In the genomic region with DNA sequence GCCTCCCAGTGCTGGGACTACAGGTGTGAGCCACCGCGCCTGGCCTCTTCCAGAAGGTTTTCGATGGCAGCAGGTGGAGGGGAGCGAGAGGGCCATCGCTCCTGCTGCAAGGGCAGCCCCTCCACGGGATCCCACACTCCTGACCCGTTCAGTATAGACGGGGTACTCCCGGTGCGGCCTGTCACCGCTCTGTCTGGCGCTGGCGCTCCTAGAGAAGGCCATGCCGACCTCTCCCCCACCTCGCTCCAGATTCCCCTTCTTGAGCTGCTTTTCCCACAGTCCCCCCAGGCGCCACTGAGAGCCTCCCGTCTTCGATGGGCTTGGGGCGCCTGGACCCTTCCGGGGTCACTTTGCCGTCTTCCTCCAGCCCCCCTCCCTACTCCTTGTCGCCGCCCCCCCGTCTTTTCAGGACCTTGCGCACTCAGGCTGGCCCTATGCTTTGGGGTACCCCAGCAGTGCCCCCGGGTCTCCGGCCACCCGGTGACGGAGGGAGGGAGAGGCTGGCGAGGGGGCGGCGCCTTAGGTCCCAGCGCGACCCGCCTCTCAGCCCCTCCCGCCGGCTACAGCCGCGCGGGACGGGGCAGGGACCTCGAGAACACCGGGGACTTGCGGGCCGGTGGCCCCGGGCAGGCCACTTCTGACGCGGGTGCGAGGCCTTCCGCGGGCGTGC, we compare ENCODE assay signal across 11 cellular contexts. TPM values are rescaled to one million over a fixed set of nuclear protein-coding genes. Genes with fewer than 3 reads are reported as not detected.
DNase-seq lines count a peak whose midpoint lies in the region; ATAC-seq and TF ChIP-seq lines count a peak whose summit lies in the region.
"Had no signal": no experiment of that assay in that cellular context is flagged by ENCODE, and none has a peak within 500 bp of the region (broad histone marks: within the 10 kb centered on the region; RNA-seq: fewer than 3 reads in every experiment).

No MANE protein-coding gene starts in this region.

- DNase-seq in IMR-90 (no peak), endothelial cell (ENCODE audit: low spot score) (no peak), mesothelial cell of epicardium (ENCODE audit: low spot score in 2 of 2, unreplicated experiment in 2 of 2) (no peak), tibial artery (no peak), NCI-H2171 treated with DMSO at 0.1 percent for 48 hours (lab: John Stamatoyannopoulos, UW) (no peak)
- DNase-seq: NCI-H774; stimulated activated CD4-positive, alpha-beta T cell treated with anti-CD3 and anti-CD28 coated beads, Interleukin-1b, Interleukin-23, amount 100 ng/mL, for 48 hours; WERI-Rb-1 had no signal

- no peak overlapping the region for H3K56ac ChIP-seq in IMR-90 (ENCODE audit: extremely low read depth, insufficient read depth, low read length)

- no peak overlapping the region for H4K91ac ChIP-seq in IMR-90 (ENCODE audit: insufficient read depth, low read depth, low read length)

- no peak for TF ChIP-seq CTCF in IMR-90 (conservative IDR thresholded peaks at IDR 0.05; ENCODE audit: low read depth, low read length)
- no peak for TF ChIP-seq CTCF in endothelial cell (IDR thresholded peaks at IDR 0.05; ENCODE audit: unreplicated experiment)
- no peak for TF ChIP-seq CTCF in mesothelial cell of epicardium (IDR thresholded peaks at IDR 0.05; ENCODE audit: unreplicated experiment)
- no peak for TF ChIP-seq CTCF in tibial artery (IDR thresholded peaks at IDR 0.05)

- H4K5ac ChIP-seq in IMR-90 (ENCODE audit: low read depth, low read length), result no peak overlapping the region

- H3K27me3 Mint-ChIP-seq in endothelial cell (ENCODE audit: unreplicated experiment) (peaks cover 3% of the 10 kb centered on the region), mesothelial cell of epicardium (ENCODE audit: low read depth) (no peaks in the 10 kb centered on the region)

- 39% methylated on average over 27 of the region's 52 CpGs; no CpG with 5 or more reads in 1 of the 2 experiments for WGBS in IMR-90 (ENCODE audit: extremely low coverage in 2 of 2, insufficient read length in 1 of 2), 2 experiments

- H2AK5ac ChIP-seq in IMR-90 (ENCODE audit: low read depth, low read length), result peak overlapping the region; percentile 30; the same call in 1 of the 2 replicates

- no peak overlapping the region for H2BK20ac ChIP-seq in IMR-90 (ENCODE audit: low read depth, low read length)

- H3K9me3 Mint-ChIP-seq in endothelial cell (ENCODE audit: unreplicated experiment) (no peaks in the 10 kb centered on the region), mesothelial cell of epicardium (no peaks in the 10 kb centered on the region)

- no peaks in the 10 kb centered on the region for H3K9me3 ChIP-seq in IMR-90 (ENCODE audit: control insufficient read depth, insufficient read depth, low read length)
- no peaks in the 10 kb centered on the region for H3K9me3 ChIP-seq in tibial artery

- H3K4me1 ChIP-seq in IMR-90 (ENCODE audit: control insufficient read depth, insufficient read depth, low read length), result peaks cover 21% of the 10 kb centered on the region
- peaks cover 14 to 42% (median 35%) of the 10 kb centered on the region in 4 donors for H3K4me1 ChIP-seq in tibial artery

- H3K79me1 ChIP-seq in IMR-90 (ENCODE audit: low read depth in 1 of 2, low read length in 2 of 2), result peaks cover 4 to 20% of the 10 kb centered on the region in 2 experiments

- no peak overlapping the region for H3K4ac ChIP-seq in IMR-90 (ENCODE audit: low read depth, low read length)

- H3K4me1 Mint-ChIP-seq in endothelial cell (ENCODE audit: unreplicated experiment), result peaks cover 8% of the 10 kb centered on the region
- H3K4me1 Mint-ChIP-seq in mesothelial cell of epicardium, result peaks cover 20% of the 10 kb centered on the region

- H3K27ac ChIP-seq in IMR-90 (ENCODE audit: insufficient read depth, low read length), result no peak overlapping the region
- H3K27ac ChIP-seq in tibial artery, result peak overlapping the region; percentile 100
- H3K27ac ChIP-seq: WERI-Rb-1 had no signal

- TF ChIP-seq RAD21 in IMR-90 (IDR thresholded peaks at IDR 0.05; ENCODE audit: low read length), result no peak

- H3K9ac ChIP-seq in IMR-90 (ENCODE audit: low read depth, low read length), result no peak overlapping the region

- H3K36me3 Mint-ChIP-seq in endothelial cell (ENCODE audit: low read depth, unreplicated experiment) (peaks cover 7% of the 10 kb centered on the region), mesothelial cell of epicardium (peaks cover 13% of the 10 kb centered on the region)

- no peak overlapping the region for H3K23ac ChIP-seq in IMR-90 (ENCODE audit: low read depth, low read length)

- BruUV-seq in IMR-90 (replicated peaks; lab: Mats Ljungman, UMichigan), result no TSS peak

- in situ Hi-C loops in IMR-90 (cut with MboI; ENCODE audit: low sequenced_read_pairs), result no loop called here

- peak overlapping the region; percentile 5 for H2AFZ ChIP-seq in IMR-90 (replicated peaks; ENCODE audit: low read length, poor library complexity)

- no peak overlapping the region for H3K18ac ChIP-seq in IMR-90 (ENCODE audit: low read depth, low read length)

- no peak overlapping the region for H3K27ac Mint-ChIP-seq in endothelial cell (ENCODE audit: unreplicated experiment)
- no peak overlapping the region for H3K27ac Mint-ChIP-seq in mesothelial cell of epicardium

- no peak overlapping the region for H2BK15ac ChIP-seq in IMR-90 (ENCODE audit: low read depth, low read length)

- H2BK120ac ChIP-seq in IMR-90 (ENCODE audit: low read depth, low read length), result no peak overlapping the region

- no peak overlapping the region for H3K14ac ChIP-seq in IMR-90 (replicated peaks; ENCODE audit: low read depth, low read length)

- ATAC-seq in IMR-90 (ENCODE audit: low read depth), result no peak
- no peak for ATAC-seq in GM21381 (IDR thresholded peaks at IDR 0.05; ENCODE audit: unreplicated experiment)
- no peak for ATAC-seq in HG03025 (IDR thresholded peaks at IDR 0.05; ENCODE audit: low FRiP score, unreplicated experiment)

- no peak overlapping the region for H2BK5ac ChIP-seq in IMR-90 (ENCODE audit: low read depth, low read length, poor library complexity, severe bottlenecking)

- H3K4me3 ChIP-seq in IMR-90 (ENCODE audit: insufficient read depth, low read depth, low read length) (no peak overlapping the region), tibial artery (peak overlapping the region; percentile 56 to 61)

- H3K9me1 ChIP-seq in IMR-90 (ENCODE audit: insufficient read depth, low read length), result peaks cover 20% of the 10 kb centered on the region

- H4K8ac ChIP-seq in IMR-90 (ENCODE audit: low read depth in 2 of 2, low read length in 2 of 2), result no peak overlapping the region

- TF ChIP-seq POLR2A in IMR-90 (IDR thresholded peaks at IDR 0.05; ENCODE audit: low read depth, low read length), result no peak

- CTCF ChIA-PET in IMR-90 (lab: Yijun Ruan, JAX), result no interaction called here

- intact Hi-C loops in IMR-90 (cut with micrococcal nuclease) (no loop called here), tibial artery (cut with DNase I; ENCODE audit: low total_unique reads) (loop anchor here (5.0 kb wide), 2 partner anchors 194 to 476 kb away; partner anchors contain the start of genes HNRNPH1 and MAPK9)

- H3K4me3 Mint-ChIP-seq in endothelial cell (ENCODE audit: unreplicated experiment), result peak overlapping the region; percentile 37
- H3K4me3 Mint-ChIP-seq in mesothelial cell of epicardium, result peak overlapping the region; percentile 54

- H3K4me2 ChIP-seq in IMR-90 (ENCODE audit: low read depth, low read length), result no peak overlapping the region

- H3K27me3 ChIP-seq in IMR-90 (ENCODE audit: control insufficient read depth, insufficient read depth, low read length) (no peaks in the 10 kb centered on the region), tibial artery (no peaks in the 10 kb centered on the region)

- peaks cover 9% of the 10 kb centered on the region for H4K20me1 ChIP-seq in IMR-90 (ENCODE audit: insufficient read depth, low read length)

- H3K36me3 ChIP-seq in IMR-90 (ENCODE audit: control insufficient read depth, insufficient read depth, low read length) (peaks cover 17% of the 10 kb centered on the region), tibial artery (peaks cover 0 to 18% (median 0%) of the 10 kb centered on the region in 3 donors)
- H3K36me3 ChIP-seq: WERI-Rb-1 had no signal

- peak overlapping the region; percentile 2 for H2AK9ac ChIP-seq in IMR-90 (replicated peaks; ENCODE audit: low read depth, low read length, poor library complexity)

- POLR2A ChIA-PET in IMR-90 (lab: Charles Lee; ENCODE audit: unreplicated experiment), result no interaction called here

- dilution Hi-C loops in IMR-90 (cut with HindIII; ENCODE audit: low sequenced_read_pairs, unreplicated experiment), result no loop called here

TF ChIP-seq in IMR-90, 13 proteins besides CTCF, POLR2A, EP300 and RAD21 (continues in another document):
- TF ChIP-seq CHD1 (IDR thresholded peaks at IDR 0.05; ENCODE audit: low read depth, low read length) (no peak), MXI1 (IDR thresholded peaks at IDR 0.05; ENCODE audit: borderline replicate concordance, low read depth, low read length) (no peak), MAFK (IDR thresholded peaks at IDR 0.05; ENCODE audit: low read depth, low read length) (no peak), RCOR1 (IDR thresholded peaks at IDR 0.05; ENCODE audit: insufficient replicate concordance, low read length) (no peak), FOS (IDR thresholded peaks at IDR 0.05; ENCODE audit: low read depth, low read length) (no peak)

RNA-seq across cellular contexts. Expression of gene SQSTM1, which starts 4.2 kb away (rescaled TPM):
- total RNA-seq in IMR-90 (2012; rRNA removed), result 168 and 184 TPM in 2 replicates
- polyA plus RNA-seq in IMR-90 (2012; rRNA removed), result 152 and 201 TPM in 2 replicates
- polyA plus RNA-seq in IMR-90 (2012; cell fraction: cytosol; rRNA removed), result 153 and 219 TPM in 2 replicates
- polyA plus RNA-seq in IMR-90 (2012; cell fraction: nucleus; rRNA removed; ENCODE audit: low replicate concordance), result 377 and 407 TPM in 2 replicates
- total RNA-seq in endothelial cell (ENCODE audit: unreplicated experiment), result 82.2 TPM
- total RNA-seq in mesothelial cell of epicardium, result 145 to 149 TPM (median 146 TPM) in 3 replicates

RNA-seq across cellular contexts. Expression of gene MGAT4B, which starts 9.9 kb away (rescaled TPM):
- 53.9 and 73.7 TPM in 2 replicates for total RNA-seq in IMR-90 (2012; rRNA removed)
- 155 and 164 TPM in 2 replicates for polyA plus RNA-seq in IMR-90 (2012; rRNA removed)
- polyA plus RNA-seq in IMR-90 (2012; cell fraction: cytosol; rRNA removed), result 148 and 266 TPM in 2 replicates
- 388 and 999 TPM in 2 replicates for polyA plus RNA-seq in IMR-90 (2012; cell fraction: nucleus; rRNA removed; ENCODE audit: low replicate concordance)
- 163 TPM for total RNA-seq in endothelial cell (ENCODE audit: unreplicated experiment)
- 131 to 133 TPM (median 131 TPM) in 3 replicates for total RNA-seq in mesothelial cell of epicardium

RNA-seq across cellular contexts. Expression of gene LTC4S, which starts 22.8 kb away (rescaled TPM):
- total RNA-seq in IMR-90 (2012; rRNA removed) (not detected in 2 replicates), endothelial cell (ENCODE audit: unreplicated experiment) (1.0 TPM), mesothelial cell of epicardium (4.7 to 5.2 TPM (median 5.0 TPM) in 3 replicates)
- 0.72 and 1.9 TPM in 2 replicates for polyA plus RNA-seq in IMR-90 (2012; rRNA removed)
- 1.3 and 3.2 TPM in 2 replicates for polyA plus RNA-seq in IMR-90 (2012; cell fraction: cytosol; rRNA removed)
- 2.3 and 12.6 TPM in 2 replicates for polyA plus RNA-seq in IMR-90 (2012; cell fraction: nucleus; rRNA removed; ENCODE audit: low replicate concordance)
- total RNA-seq: HT-29 had no signal

RNA-seq across cellular contexts. Expression of gene MRNIP, which starts 42.1 kb away (rescaled TPM):
- total RNA-seq in IMR-90 (2012; rRNA removed) (6.6 and 7.2 TPM in 2 replicates), endothelial cell (ENCODE audit: unreplicated experiment) (38.5 TPM), mesothelial cell of epicardium (44.1 to 48.2 TPM (median 47.0 TPM) in 3 replicates)
- polyA plus RNA-seq in IMR-90 (2012; rRNA removed), result 20.3 and 24.7 TPM in 2 replicates
- polyA plus RNA-seq in IMR-90 (2012; cell fraction: cytosol; rRNA removed), result 9.9 and 11.2 TPM in 2 replicates
- 140 and 168 TPM in 2 replicates for polyA plus RNA-seq in IMR-90 (2012; cell fraction: nucleus; rRNA removed; ENCODE audit: low replicate concordance)
